ENCODE assay signal across 17 cellular contexts in genomic region chr3:173618703-173619102, GRCh38.
"Had no signal": no experiment of that assay in that cellular context is flagged by ENCODE, and none has a peak within 500 bp of the region (broad histone marks: within the 10 kb centered on the region; RNA-seq: fewer than 3 reads in every experiment).

No MANE protein-coding gene starts in this region.

- H3K4me3 ChIP-seq: cardiac muscle cell, tibial artery had no signal

- H3K27me3 ChIP-seq: cardiac muscle cell, tibial artery had no signal

- ATAC-seq: left colon had no signal

- H3K36me3 ChIP-seq: cardiac muscle cell, tibial artery, WERI-Rb-1 had no signal

- H3K9me3 ChIP-seq: tibial artery had no signal

- DNase-seq: activated CD4-positive, alpha-beta T cell treated with anti-CD3 and anti-CD28 coated beads, Interleukin-2, amount 50 U/mL, for 4 hours; endodermal cell; foreskin fibroblast; hippocampal formation; left colon; midbrain; nephron progenitor cell; nucleus accumbens; posterior cingulate gyrus; retina; stimulated activated CD4-positive, alpha-beta T cell treated with anti-CD3 and anti-CD28 coated beads, Interleukin-2, amount 100 ng/mL, for 24 hours; stimulated activated naive CD4-positive, alpha-beta T cell treated with Interleukin-2 at 50 U/mL for 16 hours; T1000; tibial artery; WERI-Rb-1 had no signal

- H3K27ac ChIP-seq: cardiac muscle cell, epithelial cell of prostate, tibial artery, WERI-Rb-1 had no signal
